22 cellular contexts compared by ENCODE assay signal in the genomic region with DNA sequence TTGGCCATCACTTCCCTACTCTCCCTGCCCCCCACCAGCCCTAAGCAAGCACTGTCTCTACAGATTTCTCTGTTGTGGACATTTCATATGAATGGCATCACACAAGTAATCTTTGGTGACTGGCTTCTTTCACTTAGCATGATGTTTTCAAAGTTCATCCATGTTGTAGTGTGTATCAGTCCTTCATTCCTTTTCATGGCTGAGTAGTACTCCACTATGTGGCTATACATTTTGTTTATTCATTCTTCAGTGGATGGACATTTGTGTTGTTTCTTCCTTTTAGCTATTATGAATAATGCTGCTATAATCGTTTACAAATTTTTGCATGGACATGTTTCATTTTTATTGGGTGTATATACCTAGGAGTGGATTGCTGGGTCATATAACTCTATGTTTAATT.
DNase-seq lines count a peak whose midpoint lies in the region; ATAC-seq, FAIRE-seq and TF ChIP-seq lines count a peak whose summit lies in the region.
"Had no signal": no experiment of that assay in that cellular context is flagged by ENCODE, and none has a peak within 500 bp of the region (broad histone marks: within the 10 kb centered on the region; RNA-seq: fewer than 3 reads in every experiment).

No MANE protein-coding gene starts in this region.

- H3K27ac Mint-ChIP-seq in Calu3 (ENCODE audit: unreplicated experiment) = peak overlapping the region; percentile 55
- H3K27ac Mint-ChIP-seq in endothelial cell (ENCODE audit: unreplicated experiment) = no peak overlapping the region
- H3K27ac Mint-ChIP-seq: CD4-positive, alpha-beta T cell; CD8-positive, alpha-beta memory T cell; GM23338 had no signal

- no peak for TF ChIP-seq RAD21 in GM12878 (IDR thresholded peaks at IDR 0.05; ENCODE audit: insufficient read depth, low read depth, low read length)

- BruUV-seq in Calu3 (replicated peaks; lab: Mats Ljungman, UMichigan) (no TSS peak), GM12878 (replicated peaks; lab: Mats Ljungman, UMichigan) (no TSS peak)

- H3K36me3 Mint-ChIP-seq in Calu3 (ENCODE audit: insufficient read depth, unreplicated experiment) = peaks cover 25% of the 10 kb centered on the region
- peaks cover 42% of the 10 kb centered on the region for H3K36me3 Mint-ChIP-seq in endothelial cell (ENCODE audit: low read depth, unreplicated experiment)

- H3K4me1 ChIP-seq in GM12878 (ENCODE audit: control insufficient read depth, insufficient read depth, low read length) (no peaks in the 10 kb centered on the region), Peyer's patch (no peaks in the 10 kb centered on the region)
- H3K4me1 ChIP-seq: A549, BE2C, HAP-1 had no signal

- CTCF ChIA-PET in Calu3 (lab: Charles Lee) (no interaction called here), GM12878 (lab: Yijun Ruan, JAX) (no interaction called here)

- H3K4me2 ChIP-seq in GM12878 (ENCODE audit: control insufficient read depth, insufficient read depth) = no peak overlapping the region
- H3K4me2 ChIP-seq: A549; BLaER1 treated with 17β-estradiol and CSF1 and Interleukin-3, amounts not matched to agents 10 nM and 100 nM; GM23338 had no signal

- H3K79me2 ChIP-seq in GM12878 (ENCODE audit: control insufficient read depth, insufficient read depth, low read length) = no peaks in the 10 kb centered on the region

- TF ChIP-seq EP300 in GM12878 (IDR thresholded peaks at IDR 0.05; ENCODE audit: borderline replicate concordance in 1 of 2, control insufficient read depth in 1 of 2, low read depth in 2 of 2, low read length in 2 of 2) = no peak

- H3K27me3 Mint-ChIP-seq in Calu3 (ENCODE audit: unreplicated experiment) = peaks cover 20% of the 10 kb centered on the region
- peaks cover 29% of the 10 kb centered on the region for H3K27me3 Mint-ChIP-seq in endothelial cell (ENCODE audit: unreplicated experiment)
- H3K27me3 Mint-ChIP-seq: CD4-positive, alpha-beta T cell; CD8-positive, alpha-beta memory T cell had no signal

- TF ChIP-seq CTCF in Calu3 (IDR thresholded peaks at IDR 0.05; ENCODE audit: unreplicated experiment) = no peak
- TF ChIP-seq CTCF in GM12878 (IDR thresholded peaks at IDR 0.05 in 2 of 3, conservative IDR thresholded peaks at IDR 0.05 in 1 of 3; ENCODE audit: control insufficient read depth in 2 of 3, extremely low read depth in 1 of 3, insufficient read depth in 1 of 3, low read depth in 3 of 3, low read length in 3 of 3) = no peak
- TF ChIP-seq CTCF in endothelial cell (IDR thresholded peaks at IDR 0.05; ENCODE audit: unreplicated experiment) = no peak
- no peak for TF ChIP-seq CTCF in Peyer's patch (IDR thresholded peaks at IDR 0.05)

- no peak overlapping the region for H3K4me3 ChIP-seq in GM12878
- no peak overlapping the region for H3K4me3 ChIP-seq in Peyer's patch
- H3K4me3 ChIP-seq: A549; BLaER1 treated with 17β-estradiol and CSF1 and Interleukin-3, amounts not matched to agents 10 nM and 100 nM; GM23338; HAP-1 had no signal

- H3K9me3 Mint-ChIP-seq in Calu3 (ENCODE audit: low read depth, unreplicated experiment) (no peaks in the 10 kb centered on the region), endothelial cell (ENCODE audit: unreplicated experiment) (no peaks in the 10 kb centered on the region)

- H3K27ac ChIP-seq in GM12878 (ENCODE audit: control insufficient read depth, insufficient read depth) (no peak overlapping the region), Peyer's patch (no peak overlapping the region)
- H3K27ac ChIP-seq: A549; BLaER1 treated with 17β-estradiol and CSF1 and Interleukin-3, amounts not matched to agents 10 nM and 100 nM had no signal

- 95% methylated on average over 1 of the region's 1 CpG for WGBS in GM12878 (ENCODE audit: insufficient coverage, insufficient replicate concordance, low lambda C conversion rate, missing lambda C conversion rate)

- no peak overlapping the region for H2AFZ ChIP-seq in GM12878 (ENCODE audit: control insufficient read depth, low read depth, low read length)
- H2AFZ ChIP-seq: GM23338 had no signal

- peaks cover 20 to 25% of the 10 kb centered on the region in 2 experiments; a peak in 3 of 4 replicates for H3K36me3 ChIP-seq in GM12878 (ENCODE audit: control insufficient read depth in 2 of 2, insufficient read depth in 2 of 2, low read length in 1 of 2)
- peaks cover 0 to 48% (median 0%) of the 10 kb centered on the region in 3 donors for H3K36me3 ChIP-seq in Peyer's patch
- H3K36me3 ChIP-seq: HAP-1 had no signal

- RAD21 ChIA-PET in GM12878 (lab: Charles Lee; ENCODE audit: unreplicated experiment) = interaction anchor here (1.4 kb wide), 1 partner anchor 116 kb away, joined by 3 read pairs; no protein-coding TSS in a partner anchor

- DNase-seq in Calu3 = no peak
- DNase-seq in GM12878 (ENCODE audit: low read depth, low spot score) = no peak
- DNase-seq in endothelial cell (ENCODE audit: low spot score) = no peak
- DNase-seq in HCEC 1CT = no peak
- no peak for DNase-seq in Peyer's patch
- DNase-seq: 8988T; ACHN; AML-193; CD4-positive, alpha-beta T cell; CD8-positive, alpha-beta memory T cell; DMS53; DND-41 had no signal

- H4K20me1 ChIP-seq in GM12878 (ENCODE audit: control insufficient read depth, insufficient read depth) = no peaks in the 10 kb centered on the region

- no peak overlapping the region for H3K9ac ChIP-seq in GM12878 (ENCODE audit: control insufficient read depth, insufficient read depth, low read length)
- H3K9ac ChIP-seq: BLaER1 treated with 17β-estradiol and CSF1 and Interleukin-3, amounts not matched to agents 10 nM and 100 nM had no signal

- H3K4me1 Mint-ChIP-seq in Calu3 (ENCODE audit: low read depth, unreplicated experiment) = no peaks in the 10 kb centered on the region
- H3K4me1 Mint-ChIP-seq in endothelial cell (ENCODE audit: unreplicated experiment) = peaks cover 6% of the 10 kb centered on the region
- H3K4me1 Mint-ChIP-seq: CD8-positive, alpha-beta memory T cell had no signal

- H3K27me3 ChIP-seq in GM12878 (replicated peaks in 1 of 2; ENCODE audit: control insufficient read depth in 2 of 2, insufficient read depth in 2 of 2, low read length in 1 of 2) (no peaks in the 10 kb centered on the region), Peyer's patch (no peaks in the 10 kb centered on the region)
- H3K27me3 ChIP-seq: BE2C; BLaER1 treated with 17β-estradiol and CSF1 and Interleukin-3, amounts not matched to agents 10 nM and 100 nM had no signal

- TF ChIP-seq POLR2A in GM12878 (IDR thresholded peaks at IDR 0.05; ENCODE audit: low read depth, low read length) = no peak
- TF ChIP-seq POLR2A in Peyer's patch (IDR thresholded peaks at IDR 0.05) = no peak

- H3K4me3 Mint-ChIP-seq in Calu3 (ENCODE audit: low read depth, unreplicated experiment) (no peak overlapping the region), endothelial cell (ENCODE audit: unreplicated experiment) (peak overlapping the region; percentile 52)
- H3K4me3 Mint-ChIP-seq: CD14-positive monocyte; CD4-positive, alpha-beta T cell; CD8-positive, alpha-beta memory T cell; GM23338 had no signal

- POLR2A ChIA-PET in GM12878 (lab: Charles Lee) = no interaction called here

- ATAC-seq in GM12878 = no peak
- ATAC-seq in HG03565 (IDR thresholded peaks at IDR 0.05; ENCODE audit: unreplicated experiment) = no peak
- ATAC-seq: GM23338 had no signal

- in situ Hi-C loops in GM12878 (cut with MboI) = no loop called here

- H3K9me3 ChIP-seq in GM12878 (replicated peaks; ENCODE audit: control insufficient read depth, insufficient read depth, low read length) (no peaks in the 10 kb centered on the region; the same call in 2 of the 3 replicates), Peyer's patch (no peaks in the 10 kb centered on the region)
- H3K9me3 ChIP-seq: A549, BE2C, HAP-1 had no signal

- SMC1A ChIA-PET in GM12878 (lab: Charles Lee; ENCODE audit: uncharacterized antibody, unreplicated experiment) = no interaction called here

- intact Hi-C loops in Calu3 (cut with micrococcal nuclease; ENCODE audit: unreplicated experiment) (no loop called here), GM12878 (cut with micrococcal nuclease; ENCODE audit: unreplicated experiment) (no loop called here)

- no peak for FAIRE-seq in GM12878 (lab: Jason Lieb, UNC)
- FAIRE-seq: A549, G401.6, GM19239, H54 had no signal

TF ChIP-seq in GM12878, 131 proteins besides CTCF, POLR2A, EP300 and RAD21:
- TF ChIP-seq EGR1 (IDR thresholded peaks at IDR 0.05; ENCODE audit: borderline replicate concordance in 1 of 2, low read depth in 2 of 2, low read length in 2 of 2) (no peak), CREM (IDR thresholded peaks at IDR 0.05; ENCODE audit: low read depth) (no peak), CBX3 (IDR thresholded peaks at IDR 0.05; ENCODE audit: borderline replicate concordance, low read depth) (no peak), ZNF24 (IDR thresholded peaks at IDR 0.05) (0 out of 2 replicates have a peak, but pooled peaks have one; percentile 10)
